In the genomic region with DNA sequence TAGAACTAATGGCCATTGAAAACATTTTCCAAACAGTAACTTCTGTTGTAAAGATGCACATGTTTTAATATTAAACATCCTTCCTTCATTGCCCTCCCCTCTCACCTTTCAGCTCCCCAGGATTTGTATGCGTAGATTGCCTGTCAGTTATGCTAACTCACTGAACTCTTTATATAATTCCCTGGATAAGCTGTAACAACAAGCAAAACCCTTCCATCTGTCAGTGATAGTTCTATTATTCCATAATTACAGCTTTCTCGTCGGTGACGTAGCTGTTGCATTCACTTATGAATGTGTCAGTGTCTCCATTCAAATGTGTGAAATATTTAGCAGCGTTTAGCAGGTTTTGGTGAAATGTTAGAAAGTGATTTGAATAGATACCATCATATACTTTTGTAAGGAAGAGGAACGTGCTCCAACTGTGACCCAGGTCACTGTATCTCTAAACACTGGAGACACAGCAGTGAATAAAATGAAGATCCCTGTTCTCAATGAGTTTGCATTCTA, we compare ENCODE assay signal across 30 cellular contexts. TPM values are rescaled to one million over a fixed set of nuclear protein-coding genes. Genes with fewer than 3 reads are reported as not detected.
A peak's percentile ranks its signal among the peaks of the same experiment; 100 is the strongest.
DNase-seq lines count a peak whose midpoint lies in the region; ATAC-seq, FAIRE-seq and TF ChIP-seq lines count a peak whose summit lies in the region.
"Had no signal": no experiment of that assay in that cellular context is flagged by ENCODE, and none has a peak within 500 bp of the region (broad histone marks: within the 10 kb centered on the region; RNA-seq: fewer than 3 reads in every experiment).

No MANE protein-coding gene starts in this region.

- H3K14ac ChIP-seq in trophoblast cell (ENCODE audit: low read length), result no peak overlapping the region

- H3K9me3 ChIP-seq in trophoblast cell (ENCODE audit: insufficient read depth, low read depth, low read length), result no peaks in the 10 kb centered on the region
- H3K9me3 ChIP-seq: adrenal gland, BLaER1, ovary, transverse colon had no signal

- H3K27me3 ChIP-seq in trophoblast cell (ENCODE audit: insufficient read depth, low read length), result no peaks in the 10 kb centered on the region
- H3K27me3 ChIP-seq: adrenal gland, BLaER1, ovary, transverse colon had no signal

- in situ Hi-C loops in ACHN (cut with HindIII; ENCODE audit: low pct_ligation_motif_present, low pct_unique_long_range_greater_than_20kb, low sequenced_read_pairs), result no loop called here

- H3K27ac ChIP-seq in trophoblast cell (ENCODE audit: low read depth, low read length), result no peak overlapping the region
- H3K27ac ChIP-seq: adrenal gland, BLaER1, epithelial cell of prostate, KMS-11, ovary, transverse colon had no signal

- no CpG with 5 or more reads among the region's 6 CpGs for WGBS in trophoblast cell (ENCODE audit: extremely low coverage, insufficient coverage, insufficient read length)

- no peaks in the 10 kb centered on the region for H3K9me3 Mint-ChIP-seq in WTC11
- H3K9me3 Mint-ChIP-seq: natural killer cell treated with Interleukin-12 subunit alpha and Interleukin-12 subunit beta and Interleukin-15 and Interleukin-18, amount 100 ng/mL, for 72 hours had no signal

- H3K4me1 ChIP-seq in trophoblast cell (ENCODE audit: control insufficient read depth in 1 of 2, insufficient read depth in 2 of 2, low read length in 2 of 2), result peaks cover 9 to 11% of the 10 kb centered on the region in 2 experiments
- H3K4me1 ChIP-seq: adrenal gland, BLaER1 had no signal

- H2BK5ac ChIP-seq in trophoblast cell (ENCODE audit: low read depth, low read length, poor library complexity), result no peak overlapping the region

- no peak overlapping the region for H3K4me3 ChIP-seq in trophoblast cell (ENCODE audit: low read depth, low read length)
- H3K4me3 ChIP-seq: adrenal gland, BLaER1, ovary, smooth muscle cell, transverse colon had no signal

- FAIRE-seq in H54 (lab: Jason Lieb, UNC), result peak; percentile 57
- FAIRE-seq: GM18507, kidney had no signal

- H4K8ac ChIP-seq in trophoblast cell (ENCODE audit: low read depth, low read length), result no peak overlapping the region

- H3K23ac ChIP-seq in trophoblast cell (ENCODE audit: low read length), result no peak overlapping the region

- no peak overlapping the region for H4K91ac ChIP-seq in trophoblast cell (ENCODE audit: low read depth, low read length)

- TF ChIP-seq CTCF in WTC11 (IDR thresholded peaks at IDR 0.05), result no peak

- H3K18ac ChIP-seq in trophoblast cell (ENCODE audit: low read length), result no peak overlapping the region

- peaks cover 7% of the 10 kb centered on the region for H3K79me1 ChIP-seq in trophoblast cell (ENCODE audit: low read length)

- no peak overlapping the region for H3K4me2 ChIP-seq in trophoblast cell (ENCODE audit: low read length)
- H3K4me2 ChIP-seq: BLaER1, KMS-11, smooth muscle cell had no signal

- H2AK5ac ChIP-seq in trophoblast cell (ENCODE audit: low read length), result no peak overlapping the region

- no peak overlapping the region for H3K4ac ChIP-seq in trophoblast cell (ENCODE audit: low read depth, low read length)

- CTCF ChIA-PET in WTC11 (lab: Charles Lee), result no interaction called here
- CTCF ChIA-PET in HEK293T (lab: Yijun Ruan, JAX), result no interaction called here

- H3K36me3 ChIP-seq in trophoblast cell (ENCODE audit: control insufficient read depth in 1 of 2, insufficient read depth in 2 of 2, low read length in 2 of 2), result no peaks in the 10 kb centered on the region
- H3K36me3 ChIP-seq: adrenal gland, BLaER1, ovary, transverse colon had no signal

- peaks cover 22% of the 10 kb centered on the region for H3K4me1 Mint-ChIP-seq in WTC11

- H2BK120ac ChIP-seq in trophoblast cell (ENCODE audit: insufficient read depth, low read length, poor library complexity), result no peak overlapping the region

- H3K79me2 ChIP-seq in trophoblast cell (ENCODE audit: control insufficient read depth, insufficient read depth, low read length, poor library complexity), result peaks cover 2% of the 10 kb centered on the region

- H2BK12ac ChIP-seq in trophoblast cell (ENCODE audit: low read length), result no peak overlapping the region

- H3K9ac ChIP-seq in trophoblast cell (ENCODE audit: low read length), result no peak overlapping the region
- H3K9ac ChIP-seq: BLaER1, KMS-11 had no signal

- TF ChIP-seq POLR2A in H54 (IDR thresholded peaks at IDR 0.05; ENCODE audit: low read depth, low read length), result no peak

- H4K12ac ChIP-seq in trophoblast cell (ENCODE audit: low read depth, low read length), result no peak overlapping the region

- H2AFZ ChIP-seq in trophoblast cell (ENCODE audit: insufficient read depth, low read length, poor library complexity), result no peak overlapping the region

- ATAC-seq in WTC11 (no peak), GM19023 (IDR thresholded peaks at IDR 0.05; ENCODE audit: unreplicated experiment) (no peak)
- ATAC-seq: natural killer cell treated with Interleukin-12 subunit alpha and Interleukin-12 subunit beta and Interleukin-15 and Interleukin-18, amount 100 ng/mL, for 72 hours had no signal

- no peaks in the 10 kb centered on the region for H3K36me3 Mint-ChIP-seq in WTC11
- H3K36me3 Mint-ChIP-seq: natural killer cell treated with Interleukin-12 subunit alpha and Interleukin-12 subunit beta and Interleukin-15 and Interleukin-18, amount 100 ng/mL, for 72 hours had no signal

- POLR2A ChIA-PET in WTC11 (lab: Charles Lee), result no interaction called here
- POLR2A ChIA-PET in HEK293T (lab: Yijun Ruan, JAX), result no interaction called here

- DNase-seq in H54 (ENCODE audit: insufficient read length, low spot score), result no peak
- DNase-seq in NCI-H2227 (lab: John Stamatoyannopoulos, UW; ENCODE audit: unreplicated experiment), result peak; percentile 49
- DNase-seq in WTC11 (ENCODE audit: low spot score), result no peak
- peak; percentile 79 to 96 for DNase-seq in trophoblast cell
- no peak for DNase-seq in amniotic stem cell (lab: John Stamatoyannopoulos, UW)
- no peak for DNase-seq in ACHN
- no peak for DNase-seq in HEK293T (ENCODE audit: extremely low spot score)
- DNase-seq: activated CD4-positive, alpha-beta T cell treated with anti-CD3 and anti-CD28 coated beads, Interleukin-2, amount 50 U/mL, for 4 hours; activated naive CD4-positive, alpha-beta T cell treated with Interleukin-2 at 50 U/mL for 16 hours; adrenal gland; DMS79; effector CD4-positive, alpha-beta T cell; HCEC 1CT; kidney; MM.1S; NCI-H187 treated with DMSO at 0.1 percent for 48 hours; NK-92 treated with Interleukin-12 subunit alpha and Interleukin-12 subunit beta, amount 100 ng/mL, for 24 hours; ovary; retina; SHP77; stimulated activated CD4-positive, alpha-beta T cell treated with anti-CD3 and anti-CD28 coated beads, Interleukin-1b, Interleukin-23, amount 100 ng/mL, for 48 hours; T-helper 9 cell; transverse colon had no signal

- H3K4me3 Mint-ChIP-seq in WTC11, result no peak overlapping the region
- H3K4me3 Mint-ChIP-seq: natural killer cell treated with Interleukin-12 subunit alpha and Interleukin-12 subunit beta and Interleukin-15 and Interleukin-18, amount 100 ng/mL, for 72 hours had no signal

- no peaks in the 10 kb centered on the region for H3K27me3 Mint-ChIP-seq in WTC11 (ENCODE audit: low read depth)

- H3K27ac Mint-ChIP-seq in WTC11, result peak overlapping the region; percentile 60; the same call in 1 of the 2 replicates
- H3K27ac Mint-ChIP-seq: natural killer cell treated with Interleukin-12 subunit alpha and Interleukin-12 subunit beta and Interleukin-15 and Interleukin-18, amount 100 ng/mL, for 72 hours had no signal

TF ChIP-seq in WTC11, 78 proteins besides CTCF, POLR2A, EP300 and RAD21 (continues in another document):
- TF ChIP-seq CREB1 (CRISPR knock-in tag; IDR thresholded peaks at IDR 0.05), result no peak
- TF ChIP-seq, protein P1, sequence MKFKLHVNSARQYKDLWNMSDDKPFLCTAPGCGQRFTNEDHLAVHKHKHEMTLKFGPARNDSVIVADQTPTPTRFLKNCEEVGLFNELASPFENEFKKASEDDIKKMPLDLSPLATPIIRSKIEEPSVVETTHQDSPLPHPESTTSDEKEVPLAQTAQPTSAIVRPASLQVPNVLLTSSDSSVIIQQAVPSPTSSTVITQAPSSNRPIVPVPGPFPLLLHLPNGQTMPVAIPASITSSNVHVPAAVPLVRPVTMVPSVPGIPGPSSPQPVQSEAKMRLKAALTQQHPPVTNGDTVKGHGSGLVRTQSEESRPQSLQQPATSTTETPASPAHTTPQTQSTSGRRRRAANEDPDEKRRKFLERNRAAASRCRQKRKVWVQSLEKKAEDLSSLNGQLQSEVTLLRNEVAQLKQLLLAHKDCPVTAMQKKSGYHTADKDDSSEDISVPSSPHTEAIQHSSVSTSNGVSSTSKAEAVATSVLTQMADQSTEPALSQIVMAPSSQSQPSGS (CRISPR knock-in tag; IDR thresholded peaks at IDR 0.05; ENCODE audit: borderline replicate concordance, low read depth), result no peak

TF ChIP-seq in HEK293T, 16 proteins besides CTCF, POLR2A, EP300 and RAD21:
- TF ChIP-seq SUZ12 (IDR thresholded peaks at IDR 0.05), result no peak
- TF ChIP-seq NFRKB (IDR thresholded peaks at IDR 0.05), result no peak
- TF ChIP-seq FOXA1 (IDR thresholded peaks at IDR 0.05), result no peak
- TF ChIP-seq FOXK2 (IDR thresholded peaks at IDR 0.05), result no peak
- TF ChIP-seq TARDBP (IDR thresholded peaks at IDR 0.05), result no peak
- TF ChIP-seq, protein P2, sequence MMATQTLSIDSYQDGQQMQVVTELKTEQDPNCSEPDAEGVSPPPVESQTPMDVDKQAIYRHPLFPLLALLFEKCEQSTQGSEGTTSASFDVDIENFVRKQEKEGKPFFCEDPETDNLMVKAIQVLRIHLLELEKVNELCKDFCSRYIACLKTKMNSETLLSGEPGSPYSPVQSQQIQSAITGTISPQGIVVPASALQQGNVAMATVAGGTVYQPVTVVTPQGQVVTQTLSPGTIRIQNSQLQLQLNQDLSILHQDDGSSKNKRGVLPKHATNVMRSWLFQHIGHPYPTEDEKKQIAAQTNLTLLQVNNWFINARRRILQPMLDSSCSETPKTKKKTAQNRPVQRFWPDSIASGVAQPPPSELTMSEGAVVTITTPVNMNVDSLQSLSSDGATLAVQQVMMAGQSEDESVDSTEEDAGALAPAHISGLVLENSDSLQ (IDR thresholded peaks at IDR 0.05), result no peak

RNA-seq across cellular contexts. Expression of a gene that starts 45.2 kb away (rescaled TPM):
- total RNA-seq in WTC11 (2021), result 5.2 to 6.0 TPM (median 5.7 TPM) in 3 replicates
- 2.8 and 3.1 TPM in 2 replicates for polyA plus RNA-seq in trophoblast cell (2013)
- total RNA-seq: smooth muscle cell had no signal
- polyA plus RNA-seq: smooth muscle cell had no signal

Comparison
In these comparisons a context has a peak if more than half of its experiments do, and no peak if none do; other contexts are left out.
1. DNase-seq: peak in NCI-H2227 (single experiment) and trophoblast cell (2 of 2); none in H54 (single experiment), WTC11 (single experiment), amniotic stem cell (single experiment), ACHN (single experiment) and HEK293T (single experiment).